Comparison of ENCODE assay signal across 3 cellular contexts in the genomic region with DNA sequence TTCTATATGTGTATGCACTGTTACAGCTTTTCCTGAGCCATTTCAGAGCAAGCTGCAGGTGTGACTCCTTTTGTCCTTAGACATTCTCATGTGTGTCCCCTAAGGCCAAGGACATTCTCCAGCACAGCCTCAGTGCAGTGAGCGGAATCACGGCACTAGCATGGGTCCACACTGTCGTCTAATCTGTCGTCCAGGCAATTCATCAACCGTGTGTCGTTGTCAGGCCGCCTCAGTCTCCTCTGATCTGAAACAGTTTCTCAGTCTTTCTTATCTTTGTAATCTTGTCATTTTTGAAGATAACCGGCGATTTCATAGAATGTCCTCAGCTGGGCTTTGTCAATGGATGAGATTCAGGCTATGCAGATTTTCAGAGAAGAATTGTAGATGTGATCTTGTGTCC. TPM values are rescaled to one million over a fixed set of nuclear protein-coding genes. Genes with fewer than 3 reads are reported as not detected.
"Had no signal": no experiment of that assay in that cellular context is flagged by ENCODE, and none has a peak within 500 bp of the region (broad histone marks: within the 10 kb centered on the region; RNA-seq: fewer than 3 reads in every experiment).

No MANE protein-coding gene starts in this region.

RNA-seq across cellular contexts. Expression of a gene that starts 30.5 kb away (rescaled TPM):
- total RNA-seq: LHCN-M2, MCF 10A had no signal

RNA-seq across cellular contexts. Expression of a gene that starts 31.4 kb away (rescaled TPM):
- total RNA-seq: LHCN-M2, MCF 10A, NCI-H460 had no signal
